Comparison of ENCODE assay signal across 1 cellular context in genomic region chrX:11724122-11725017, GRCh38.
TF ChIP-seq lines count a peak whose summit lies in the region.

No MANE protein-coding gene starts in this region.

TF ChIP-seq in H1, 55 proteins besides CTCF, POLR2A, EP300 and RAD21:
- TF ChIP-seq TBP (IDR thresholded peaks at IDR 0.05; ENCODE audit: low read depth, low read length) = no peak
- no peak for TF ChIP-seq SP4 (IDR thresholded peaks at IDR 0.05; ENCODE audit: low read length)
- TF ChIP-seq MAFK (IDR thresholded peaks at IDR 0.05; ENCODE audit: low read depth, low read length) = no peak
- no peak for TF ChIP-seq ZNF274 (IDR thresholded peaks at IDR 0.05; ENCODE audit: borderline replicate concordance, extremely low read depth, low read length)
